Comparison of ENCODE assay signal across 16 cellular contexts in genomic region chr12:106387847-106388246, GRCh38. TPM values are rescaled to one million over a fixed set of nuclear protein-coding genes. Genes with fewer than 3 reads are reported as not detected.
A peak's percentile ranks its signal among the peaks of the same experiment; 100 is the strongest.
DNase-seq lines count a peak whose midpoint lies in the region.
"Had no signal": no experiment of that assay in that cellular context is flagged by ENCODE, and none has a peak within 500 bp of the region (broad histone marks: within the 10 kb centered on the region; RNA-seq: fewer than 3 reads in every experiment).

No MANE protein-coding gene starts in this region.

- peak; percentile 20 for DNase-seq in NCI-H748 (lab: John Stamatoyannopoulos, UW; ENCODE audit: unreplicated experiment)
- no peak for DNase-seq in NCI-H748 treated with DMSO at 0.1 percent for 48 hours (lab: John Stamatoyannopoulos, UW)
- peak; percentile 8 for DNase-seq in NT2/D1 (ENCODE audit: low read depth, low spot score)
- DNase-seq in iPS-NIHi7 (ENCODE audit: extremely low spot score) = peak; percentile 11
- DNase-seq in activated T-cell treated with anti-CD3 and anti-CD28 coated beads, Interleukin-2, amount 50 U/mL, for 24 hours = no peak
- no peak for DNase-seq in GDM1 (lab: John Stamatoyannopoulos, UW)
- no peak for DNase-seq in activated naive CD8-positive, alpha-beta T cell treated with anti-CD3 and anti-CD28 coated beads for 36 hours
- DNase-seq: CD4-positive, alpha-beta memory T cell; DMS79 treated with DMSO at 0.1 percent for 48 hours; GOT3; H7 had no signal

- H3K4me3 ChIP-seq in NT2/D1 (ENCODE audit: insufficient read length, low read depth) = no peak overlapping the region
- H3K4me3 ChIP-seq: A549, BLaER1, GM12878 had no signal

- no peaks in the 10 kb centered on the region for H3K27me3 ChIP-seq in NT2/D1 (ENCODE audit: insufficient read depth, insufficient read length)
- H3K27me3 ChIP-seq: BLaER1 had no signal

- H3K4me3 Mint-ChIP-seq in activated T-cell treated with anti-CD3 and anti-CD28 coated beads, Interleukin-2, amount 50 U/mL, for 24 hours = no peak overlapping the region
- no peak overlapping the region for H3K4me3 Mint-ChIP-seq in activated naive CD8-positive, alpha-beta T cell treated with anti-CD3 and anti-CD28 coated beads for 36 hours
- H3K4me3 Mint-ChIP-seq: CD4-positive, alpha-beta memory T cell; HFFc6 had no signal

- H3K36me3 ChIP-seq in NT2/D1 (ENCODE audit: insufficient read depth, insufficient read length, low read length) = peaks cover 21% of the 10 kb centered on the region

- peaks cover 3% of the 10 kb centered on the region for H3K4me1 Mint-ChIP-seq in activated T-cell treated with anti-CD3 and anti-CD28 coated beads, Interleukin-2, amount 50 U/mL, for 24 hours (ENCODE audit: low read depth)
- H3K4me1 Mint-ChIP-seq in activated naive CD8-positive, alpha-beta T cell treated with anti-CD3 and anti-CD28 coated beads for 36 hours = peaks cover 3% of the 10 kb centered on the region
- H3K4me1 Mint-ChIP-seq: CD14-positive monocyte had no signal

- no peaks in the 10 kb centered on the region for H3K4me1 ChIP-seq in NT2/D1 (ENCODE audit: insufficient read depth, insufficient read length)
- H3K4me1 ChIP-seq: A549 had no signal

- no peaks in the 10 kb centered on the region for H3K27me3 Mint-ChIP-seq in activated T-cell treated with anti-CD3 and anti-CD28 coated beads, Interleukin-2, amount 50 U/mL, for 24 hours
- H3K27me3 Mint-ChIP-seq in activated naive CD8-positive, alpha-beta T cell treated with anti-CD3 and anti-CD28 coated beads for 36 hours = no peaks in the 10 kb centered on the region
- H3K27me3 Mint-ChIP-seq: CD4-positive, alpha-beta memory T cell had no signal

- no peak overlapping the region for H3K9ac ChIP-seq in NT2/D1 (ENCODE audit: insufficient read length, low read depth)
- H3K9ac ChIP-seq: BLaER1 had no signal

- H3K36me3 Mint-ChIP-seq in activated T-cell treated with anti-CD3 and anti-CD28 coated beads, Interleukin-2, amount 50 U/mL, for 24 hours (ENCODE audit: low read depth) = peaks cover 79% of the 10 kb centered on the region
- H3K36me3 Mint-ChIP-seq in activated naive CD8-positive, alpha-beta T cell treated with anti-CD3 and anti-CD28 coated beads for 36 hours = peaks cover 16% of the 10 kb centered on the region

- H3K27ac Mint-ChIP-seq in activated T-cell treated with anti-CD3 and anti-CD28 coated beads, Interleukin-2, amount 50 U/mL, for 24 hours = no peak overlapping the region
- no peak overlapping the region for H3K27ac Mint-ChIP-seq in activated naive CD8-positive, alpha-beta T cell treated with anti-CD3 and anti-CD28 coated beads for 36 hours
- H3K27ac Mint-ChIP-seq: CD14-positive monocyte; CD4-positive, alpha-beta memory T cell; HFFc6 had no signal

- H3K9me3 Mint-ChIP-seq in activated T-cell treated with anti-CD3 and anti-CD28 coated beads, Interleukin-2, amount 50 U/mL, for 24 hours = no peaks in the 10 kb centered on the region
- H3K9me3 Mint-ChIP-seq in activated naive CD8-positive, alpha-beta T cell treated with anti-CD3 and anti-CD28 coated beads for 36 hours = no peaks in the 10 kb centered on the region
- H3K9me3 Mint-ChIP-seq: CD14-positive monocyte, HFFc6 had no signal

- H3K9me3 ChIP-seq in NT2/D1 (ENCODE audit: insufficient read depth, low read length) = no peaks in the 10 kb centered on the region
- H3K9me3 ChIP-seq: A549 had no signal

RNA-seq across cellular contexts. Expression of gene POLR3B, which starts 30.3 kb away (rescaled TPM):
- 10 to 100 TPM; 13.7 to 14.2 TPM for total RNA-seq in activated naive CD8-positive, alpha-beta T cell treated with anti-CD3 and anti-CD28 coated beads for 36 hours

Comparison
In these comparisons a context has a peak if more than half of its experiments do, and no peak if none do; other contexts are left out.
1. DNase-seq: peak in NCI-H748 (single experiment), NT2/D1 (single experiment) and iPS-NIHi7 (single experiment); none in NCI-H748 treated with DMSO at 0.1 percent for 48 hours (single experiment), activated T-cell treated with anti-CD3 and anti-CD28 coated beads, Interleukin-2, amount 50 U/mL, for 24 hours (single experiment), GDM1 (single experiment) and activated naive CD8-positive, alpha-beta T cell treated with anti-CD3 and anti-CD28 coated beads for 36 hours (single experiment).